In genomic region chr20:10322073-10323012, GRCh38 we compare ENCODE assay signal across 12 cellular contexts.
A peak's percentile ranks its signal among the peaks of the same experiment; 100 is the strongest.
DNase-seq lines count a peak whose midpoint lies in the region; ATAC-seq and TF ChIP-seq lines count a peak whose summit lies in the region.
"Had no signal": no experiment of that assay in that cellular context is flagged by ENCODE, and none has a peak within 500 bp of the region (broad histone marks: within the 10 kb centered on the region; RNA-seq: fewer than 3 reads in every experiment).

No MANE protein-coding gene starts in this region.

- no peak for TF ChIP-seq CTCF in PC-9 (conservative IDR thresholded peaks at IDR 0.05)
- no peak for TF ChIP-seq CTCF in fibroblast of villous mesenchyme (IDR thresholded peaks at IDR 0.05; ENCODE audit: insufficient read depth, low read depth, low read length)

- H3K4me1 ChIP-seq in GM23248 (ENCODE audit: insufficient read depth), result peaks cover 5% of the 10 kb centered on the region; the same call in 1 of the 2 replicates
- peaks cover 25% of the 10 kb centered on the region for H3K4me1 ChIP-seq in PC-9 (replicated peaks; ENCODE audit: insufficient read depth)

- no peak for ATAC-seq in GM21367 (IDR thresholded peaks at IDR 0.05; ENCODE audit: unreplicated experiment)
- ATAC-seq: CD8-positive, alpha-beta T cell; stimulated activated naive CD8-positive, alpha-beta T cell treated with anti-CD3 and anti-CD28 coated beads, Interleukin-15, Interleukin-2, amounts not matched to agents 100 U/mL and 50 U/mL, for 24 hours had no signal

- H3K27me3 ChIP-seq in GM23248 (replicated peaks; ENCODE audit: insufficient read depth), result peaks cover 46% of the 10 kb centered on the region
- H3K27me3 ChIP-seq in PC-9 (ENCODE audit: insufficient read depth, low read depth), result no peaks in the 10 kb centered on the region

- H3K79me2 ChIP-seq in GM23248 (ENCODE audit: insufficient read depth) (no peaks in the 10 kb centered on the region), PC-9 (ENCODE audit: low read depth) (no peaks in the 10 kb centered on the region)

- peak; percentile 65 for DNase-seq in Ammon's horn (ENCODE audit: low spot score)
- peak; percentile 61 for DNase-seq in GM23248
- DNase-seq in PC-9, result no peak
- DNase-seq in fibroblast of villous mesenchyme (ENCODE audit: low read depth), result peak; percentile 56
- DNase-seq in activated naive CD4-positive, alpha-beta T cell treated with Interleukin-2 at 50 U/mL for 16 hours, result no peak
- DNase-seq in DMS53 treated with DMSO at 0.1 percent for 48 hours (lab: John Stamatoyannopoulos, UW; ENCODE audit: unreplicated experiment), result no peak
- DNase-seq: activated CD4-positive, alpha-beta T cell treated with anti-CD3 and anti-CD28 coated beads, Interleukin-2, amount 50 U/mL, for 4 hours; CD8-positive, alpha-beta T cell; effector CD4-positive, alpha-beta T cell; mesenchymal stem cell; stimulated activated naive CD8-positive, alpha-beta T cell treated with anti-CD3 and anti-CD28 coated beads, Interleukin-15, Interleukin-2, amounts not matched to agents 100 U/mL and 50 U/mL, for 24 hours had no signal

- POLR2A ChIA-PET in PC-9 (lab: Charles Lee; ENCODE audit: unreplicated experiment), result no interaction called here

- H3F3A ChIP-seq in GM23248 (ENCODE audit: insufficient read depth) (no peaks in the 10 kb centered on the region), PC-9 (ENCODE audit: insufficient read depth, low read depth) (peaks cover 11% of the 10 kb centered on the region; the same call in 1 of the 2 replicates)

- H3K36me3 ChIP-seq in GM23248 (ENCODE audit: low read depth) (no peaks in the 10 kb centered on the region), PC-9 (ENCODE audit: low read depth) (no peaks in the 10 kb centered on the region)

- H3K9me2 ChIP-seq in GM23248 (ENCODE audit: insufficient read depth), result no peaks in the 10 kb centered on the region
- no peaks in the 10 kb centered on the region for H3K9me2 ChIP-seq in PC-9 (ENCODE audit: insufficient read depth)

- in situ Hi-C loops in GM23248 (cut with MboI), result no loop called here

- CTCF ChIA-PET in PC-9 (lab: Charles Lee), result no interaction called here

- H3K27ac ChIP-seq in GM23248 (no peak overlapping the region), PC-9 (no peak overlapping the region)

- H3K9ac ChIP-seq in GM23248, result no peak overlapping the region

- H3K4me3 ChIP-seq in GM23248, result no peak overlapping the region
- H3K4me3 ChIP-seq in PC-9, result no peak overlapping the region
- H3K4me3 ChIP-seq in fibroblast of villous mesenchyme (ENCODE audit: low read depth, low read length), result no peak overlapping the region

- WGBS in GM23248 (ENCODE audit: low coverage in 1 of 2, low lambda C conversion rate in 2 of 2, missing lambda C conversion rate in 2 of 2), 2 experiments, result 34 to 38% methylated on average over 6 of the region's 6 CpGs

- intact Hi-C loops in PC-9 (cut with micrococcal nuclease; ENCODE audit: unreplicated experiment), result no loop called here

- BruUV-seq in PC-9 (replicated peaks; lab: Mats Ljungman, UMichigan), result no TSS peak

- H2AFZ ChIP-seq in GM23248 (no peak overlapping the region), PC-9 (no peak overlapping the region)

- H4K20me1 ChIP-seq in GM23248 (ENCODE audit: insufficient read depth) (no peaks in the 10 kb centered on the region), PC-9 (ENCODE audit: insufficient read depth) (no peaks in the 10 kb centered on the region)

- H3K9me3 ChIP-seq in GM23248 (ENCODE audit: low read depth), result no peaks in the 10 kb centered on the region
- H3K9me3 ChIP-seq in PC-9 (ENCODE audit: insufficient read depth, low read depth), result no peaks in the 10 kb centered on the region

- H3K4me2 ChIP-seq in GM23248 (ENCODE audit: unreplicated experiment), result no peak overlapping the region
- peak overlapping the region; percentile 33 for H3K4me2 ChIP-seq in PC-9

Comparison
In these comparisons a context has a peak if more than half of its experiments do, and no peak if none do; other contexts are left out.
1. DNase-seq: peak in Ammon's horn (single experiment), GM23248 (single experiment) and fibroblast of villous mesenchyme (single experiment); none in PC-9 (0 of 2), activated naive CD4-positive, alpha-beta T cell treated with Interleukin-2 at 50 U/mL for 16 hours (single experiment) and DMS53 treated with DMSO at 0.1 percent for 48 hours (single experiment).